30 cellular contexts compared by ENCODE assay signal in genomic region chr4:86991998-86992397, GRCh38.
"Had no signal": no experiment of that assay in that cellular context is flagged by ENCODE, and none has a peak within 500 bp of the region (broad histone marks: within the 10 kb centered on the region; RNA-seq: fewer than 3 reads in every experiment).

No MANE protein-coding gene starts in this region.

- ATAC-seq: left colon; left lung; lower lobe of right lung; naive thymus-derived CD8-positive, alpha-beta T cell; pancreas; right cardiac atrium; sciatic nerve; stimulated activated naive B cell treated with anti-CD40 and anti-IgM and Interleukin-4, amounts not matched to agents 10 μg/mL and 1 μg/mL and 100 μg/mL, for 72 hours; stimulated activated naive CD8-positive, alpha-beta T cell treated with anti-CD3 and anti-CD28 coated beads, Interleukin-15, Interleukin-2, amounts not matched to agents 100 U/mL and 50 U/mL, for 24 hours; upper lobe of right lung had no signal

- H3K27me3 ChIP-seq: left lung, pancreas, stomach, suprapubic skin, tibial artery, upper lobe of right lung had no signal

- H3K9me3 ChIP-seq: left lung, lower lobe of right lung, pancreas, prostate gland, stomach, suprapubic skin, thoracic aorta, tibial artery, upper lobe of right lung had no signal

- H3K27ac ChIP-seq: left lung, lower lobe of right lung, prostate gland, skin epidermis, suprapubic skin, thoracic aorta, tibial artery, upper lobe of right lung had no signal

- H3K36me3 ChIP-seq: left lung, lower lobe of right lung, pancreas, prostate gland, stomach, suprapubic skin, thoracic aorta, tibial artery, upper lobe of right lung had no signal

- H3K4me1 ChIP-seq: prostate gland had no signal

- DNase-seq: hippocampal formation; kidney; left colon; left lung; lower lobe of right lung; mammary epithelial cell; mesenchymal stem cell; naive thymus-derived CD8-positive, alpha-beta T cell; nucleus accumbens; pancreas; posterior cingulate gyrus; retina; right cardiac atrium; stimulated activated CD4-positive, alpha-beta T cell treated with anti-CD3 and anti-CD28 coated beads, Interleukin-12 subunit alpha, Interleukin-12 subunit beta, amount 100 ng/mL, for 4 hours; stimulated activated CD4-positive, alpha-beta T cell treated with anti-CD3 and anti-CD28 coated beads, Interleukin-15, amount 100 ng/mL, for 24 hours; stimulated activated CD4-positive, alpha-beta T cell treated with anti-CD3 and anti-CD28 coated beads, Interleukin-2, amount 100 ng/mL, for 24 hours; stimulated activated CD4-positive, alpha-beta T cell treated with anti-CD3 and anti-CD28 coated beads, Interleukin-4, amount 100 ng/mL, for 1 hour; stimulated activated naive B cell treated with anti-CD40 and anti-IgM and Interleukin-4, amounts not matched to agents 10 μg/mL and 1 μg/mL and 100 μg/mL, for 72 hours; stimulated activated naive CD8-positive, alpha-beta T cell treated with anti-CD3 and anti-CD28 coated beads, Interleukin-15, Interleukin-2, amounts not matched to agents 100 U/mL and 50 U/mL, for 24 hours; stomach; tibial artery; trophoblast cell; upper lobe of right lung had no signal

- H3K4me3 ChIP-seq: left lung, lower lobe of right lung, pancreas, prostate gland, skin epidermis, stomach, suprapubic skin, thoracic aorta, tibial artery, upper lobe of right lung had no signal

- FAIRE-seq: islet of Langerhans, kidney, pancreas, urothelium cell line had no signal
